8 cellular contexts compared by ENCODE assay signal in the genomic region with DNA sequence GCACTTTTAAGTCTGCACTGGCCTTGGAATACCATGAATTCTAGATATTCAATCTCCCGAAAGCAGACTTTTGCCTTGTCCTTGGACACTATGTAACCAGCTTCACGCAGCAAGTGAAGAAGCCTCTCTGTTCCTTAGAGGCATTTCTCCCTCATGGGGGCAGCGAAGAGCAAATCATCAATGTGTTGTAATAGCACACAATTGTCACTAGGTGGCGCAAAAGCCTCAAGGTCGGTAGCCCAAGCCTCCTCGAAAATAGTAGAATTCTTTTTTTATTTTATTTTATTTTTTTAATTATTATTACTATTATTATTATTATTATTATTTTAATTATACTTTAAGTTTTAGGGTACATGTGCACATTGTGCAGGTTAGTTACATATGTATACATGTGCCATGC.
DNase-seq lines count a peak whose midpoint lies in the region; ATAC-seq and TF ChIP-seq lines count a peak whose summit lies in the region.
"Not testable (repeated sequence)": the region's sequence is repeated elsewhere in the genome, so short reads cannot be mapped to it uniquely, and the experiment has no call there.

No MANE protein-coding gene starts in this region.

- not testable (repeated sequence) for H3K4me1 ChIP-seq in HAP-1; MM.1S (ENCODE audit: low read length); RWPE2 (ENCODE audit: insufficient read depth, poor library complexity, severe bottlenecking); transverse colon

- H3K4me1 Mint-ChIP-seq in naive B cell = peaks cover 11 to 24% (median 16%) of the 10 kb centered on the region in 3 donors

- H3K4me2 ChIP-seq in MM.1S (ENCODE audit: low read depth, low read length) = not testable (repeated sequence)

- H3K9me3 Mint-ChIP-seq in naive B cell = not testable (repeated sequence)

- not testable (repeated sequence) for H3K36me3 ChIP-seq in HAP-1 (replicated peaks); MM.1S (replicated peaks; ENCODE audit: insufficient read depth, low read length); RWPE2 (ENCODE audit: low read depth); transverse colon

- ATAC-seq in RWPE2 (ENCODE audit: low read depth) (peak; percentile 58), naive B cell (ENCODE audit: low read depth in 2 of 2) (peak; percentile 43 to 58)

- WGBS in transverse colon (ENCODE audit: low coverage in 1 of 2), 2 donors = 13 to 22% methylated on average over 6 of the region's 6 CpGs

- TF ChIP-seq CTCF in MM.1S (IDR thresholded peaks at IDR 0.05; ENCODE audit: low read length) (peak; percentile 73), RWPE2 (IDR thresholded peaks at IDR 0.05; ENCODE audit: poor library complexity, severe bottlenecking) (peak; percentile 80), fibroblast of mammary gland (conservative IDR thresholded peaks at IDR 0.05; ENCODE audit: control insufficient read depth, insufficient read depth, low read depth, low read length) (peak; percentile 87), transverse colon (IDR thresholded peaks at IDR 0.05) (peak; percentile 71 to 86 (median 82))

- TF ChIP-seq EP300 in transverse colon (IDR thresholded peaks at IDR 0.05; ENCODE audit: low read depth) = not testable (repeated sequence)

- peaks cover 0 to 10% of the 10 kb centered on the region in 2 donors for H3K36me3 Mint-ChIP-seq in naive B cell

- in situ Hi-C loops in HAP-1 (cut with MboI; ENCODE audit: low sequenced_read_pairs) = not testable (repeated sequence)
- in situ Hi-C loops in transverse colon (cut with MboI; ENCODE audit: low pct_ligation_motif_present in 1 of 4, low pct_unique_long_range_greater_than_20kb in 1 of 4, low sequenced_read_pairs in 3 of 4) = loop anchor here in 2 of 4 donors (10.0 to 25.0 kb wide), 2 partner anchors 89 to 92 kb away; no protein-coding TSS in a partner anchor

- not testable (repeated sequence) for H2AFZ ChIP-seq in MM.1S (ENCODE audit: low read length)

- not testable (repeated sequence) for H3K9me2 ChIP-seq in MM.1S (replicated peaks; ENCODE audit: insufficient read depth, low read length)

- H3K27ac Mint-ChIP-seq in naive B cell = not testable (repeated sequence)

- H3K79me2 ChIP-seq in MM.1S (ENCODE audit: low read length) = not testable (repeated sequence)

- H3K4me3 Mint-ChIP-seq in naive B cell = not testable (repeated sequence)

- H3K9ac ChIP-seq in MM.1S (ENCODE audit: low read length) = not testable (repeated sequence)

- intact Hi-C loops in transverse colon (cut with DNase I; ENCODE audit: low total_unique reads) = not testable (repeated sequence)

- not testable (repeated sequence) for H3F3A ChIP-seq in MM.1S (ENCODE audit: insufficient read depth, low read length)

- H3K27me3 ChIP-seq in HAP-1 (ENCODE audit: low read depth); MM.1S (replicated peaks; ENCODE audit: insufficient read depth, low read length); RWPE2 (ENCODE audit: insufficient read depth, poor library complexity, severe bottlenecking); transverse colon: not testable (repeated sequence)

- H3K27me3 Mint-ChIP-seq in naive B cell = not testable (repeated sequence)

- H4K20me1 ChIP-seq in MM.1S (ENCODE audit: insufficient read depth, low read length) = not testable (repeated sequence)

- H3K27ac ChIP-seq in MM.1S (ENCODE audit: low read length); RWPE2 (ENCODE audit: poor library complexity, severe bottlenecking); transverse colon: not testable (repeated sequence)

- not testable (repeated sequence) for TF ChIP-seq POLR2A in transverse colon (IDR thresholded peaks at IDR 0.05)

- H3K4me3 ChIP-seq in HAP-1; MM.1S (ENCODE audit: low read length); RWPE2 (ENCODE audit: severe bottlenecking); fibroblast of mammary gland (ENCODE audit: control insufficient read depth, low read depth, low read length); transverse colon: not testable (repeated sequence)

- not testable (repeated sequence) for H3K9me3 ChIP-seq in HAP-1; MM.1S (replicated peaks; ENCODE audit: insufficient read depth, low read length); RWPE2 (ENCODE audit: severe bottlenecking); transverse colon

- DNase-seq in ELF-1 (ENCODE audit: low read depth, low spot score) = peak; percentile 80
- peak; percentile 30 to 48 for DNase-seq in HAP-1 (ENCODE audit: low spot score in 2 of 2)
- DNase-seq in MM.1S = peak; percentile 58
- not testable (repeated sequence) for DNase-seq in RWPE2 (ENCODE audit: low spot score)
- DNase-seq in activated effector memory CD4-positive, alpha-beta T cell treated with Interleukin-2 at 50 U/mL for 16 hours = peak; percentile 28
- peak; percentile 61 for DNase-seq in fibroblast of mammary gland (ENCODE audit: low read depth)
- peak; percentile 42 for DNase-seq in naive B cell
- peak; percentile 28 for DNase-seq in transverse colon
